ENCODE assay signal across 1 cellular context in genomic region chr9:130483281-130483949, GRCh38.
A peak's percentile ranks its signal among the peaks of the same experiment; 100 is the strongest.
TF ChIP-seq lines count a peak whose summit lies in the region.

No MANE protein-coding gene starts in this region.

TF ChIP-seq in HEK293, 187 proteins besides CTCF, POLR2A, EP300 and RAD21 (continued from another document):
- peak; percentile 63 for TF ChIP-seq ZNF398 (tag by site-specific recombination; IDR thresholded peaks at IDR 0.05)
- peak; percentile 87 for TF ChIP-seq ZNF366 (tag by site-specific recombination; conservative IDR thresholded peaks at IDR 0.05)
- peak; percentile 68 for TF ChIP-seq EGR2 (tag by site-specific recombination; IDR thresholded peaks at IDR 0.05; ENCODE audit: low read depth)
- no peak for TF ChIP-seq ZNF202 (tag by site-specific recombination; IDR thresholded peaks at IDR 0.05; ENCODE audit: borderline replicate concordance)
- no peak for TF ChIP-seq ZNF596 (tag by site-specific recombination; IDR thresholded peaks at IDR 0.05)
- peak; percentile 81 for TF ChIP-seq PRDM1 (tag by site-specific recombination; IDR thresholded peaks at IDR 0.05)
- no peak for TF ChIP-seq ZNF530 (tag by site-specific recombination; IDR thresholded peaks at IDR 0.05; ENCODE audit: low read depth)
- no peak for TF ChIP-seq ZNF658 (tag by site-specific recombination; IDR thresholded peaks at IDR 0.05)
